Comparison of ENCODE assay signal across 1 cellular context in genomic region chr1:65527211-65527610, GRCh38.
TF ChIP-seq lines count a peak whose summit lies in the region.

No MANE protein-coding gene starts in this region.

TF ChIP-seq in K562, 482 proteins besides CTCF, POLR2A, EP300 and RAD21 (continued from another document):
- TF ChIP-seq ZBTB40 (IDR thresholded peaks at IDR 0.05) (0 out of 2 replicates have a peak, but pooled peaks have one; percentile 16), ZBTB40 (CRISPR knock-in tag; IDR thresholded peaks at IDR 0.05) (no peak), AFF1 (IDR thresholded peaks at IDR 0.05; ENCODE audit: low read depth in 1 of 2, partially characterized antibody in 2 of 2) (peak in 1 of 2 experiments; percentile 24), FOS (IDR thresholded peaks at IDR 0.05; ENCODE audit: extremely low read depth, insufficient read length) (no peak), DPF2 (IDR thresholded peaks at IDR 0.05) (0 out of 2 replicates have a peak, but pooled peaks have one; percentile 9), RCOR1 (IDR thresholded peaks at IDR 0.05; ENCODE audit: borderline replicate concordance in 1 of 2, low read depth in 2 of 2, low read length in 2 of 2) (0 out of 4 replicates have a peak, but pooled peaks of 1 of the 2 experiments have one; percentile 25), SNRNP70 (optimal IDR thresholded peaks at IDR 0.05; ENCODE audit: low read depth, low read length) (no peak), ZBTB2 (IDR thresholded peaks at IDR 0.05) (peak; percentile 32; the same call in 1 of the 2 replicates), CBFA2T3 (IDR thresholded peaks at IDR 0.05) (no peak), MLLT1 (IDR thresholded peaks at IDR 0.05) (peak in 1 of 2 experiments; percentile 18; a peak in 1 of 4 replicates), NFIC (IDR thresholded peaks at IDR 0.05) (peak; percentile 27), ILK (tag; IDR thresholded peaks at IDR 0.05; ENCODE audit: borderline replicate concordance, low read depth) (no peak), ELK1 (CRISPR knock-in tag; IDR thresholded peaks at IDR 0.05) (no peak), JUND (IDR thresholded peaks at IDR 0.05; ENCODE audit: borderline replicate concordance, low read depth, low read length) (0 out of 2 replicates have a peak, but pooled peaks have one; percentile 0), JUND (tag; IDR thresholded peaks at IDR 0.05; ENCODE audit: borderline replicate concordance, low read depth, low read length) (no peak), FOXK2 (conservative IDR thresholded peaks at IDR 0.05 in 1 of 2, IDR thresholded peaks at IDR 0.05 in 1 of 2; ENCODE audit: low read depth in 2 of 2) (no peak), ZNF639 (CRISPR knock-in tag; conservative IDR thresholded peaks at IDR 0.05 in 1 of 2, IDR thresholded peaks at IDR 0.05 in 1 of 2) (0 out of 4 replicates have a peak, but pooled peaks of 1 of the 2 experiments have one; percentile 27), TAF9B (IDR thresholded peaks at IDR 0.05; ENCODE audit: partially characterized antibody) (peak; percentile 8)
